In genomic region chr6:27177454-27178000, GRCh38 we compare ENCODE assay signal across 8 cellular contexts.
DNase-seq lines count a peak whose midpoint lies in the region; ATAC-seq and TF ChIP-seq lines count a peak whose summit lies in the region.

No MANE protein-coding gene starts in this region.

- H3K9me3 Mint-ChIP-seq in activated T-helper 2 cell treated with anti-CD3 and anti-CD28 coated beads, Interferon-gamma antibody, Interleukin-2, Interleukin-4, amounts not matched to agents 10 μg/mL and 5 μg/mL and 100 μg/mL, durations not matched to agents 14 hours and 24 hours and 36 hours = no peaks in the 10 kb centered on the region
- H3K9me3 Mint-ChIP-seq in nephron = peaks cover 4% of the 10 kb centered on the region

- no peaks in the 10 kb centered on the region for H3K36me3 Mint-ChIP-seq in activated T-helper 2 cell treated with anti-CD3 and anti-CD28 coated beads, Interferon-gamma antibody, Interleukin-2, Interleukin-4, amounts not matched to agents 10 μg/mL and 5 μg/mL and 100 μg/mL, durations not matched to agents 14 hours and 24 hours and 36 hours (ENCODE audit: low read depth)
- H3K36me3 Mint-ChIP-seq in nephron (ENCODE audit: low read depth) = no peaks in the 10 kb centered on the region

- peak; percentile 80 for DNase-seq in DMS 273 treated with DMSO at 0.1 percent for 48 hours (lab: John Stamatoyannopoulos, UW)
- DNase-seq in Panc1 (ENCODE audit: low read depth, low spot score) = peak; percentile 78
- peak; percentile 65 for DNase-seq in activated T-helper 2 cell treated with anti-CD3 and anti-CD28 coated beads, Interferon-gamma antibody, Interleukin-2, Interleukin-4, amounts not matched to agents 10 μg/mL and 5 μg/mL and 100 μg/mL, durations not matched to agents 14 hours and 24 hours and 36 hours (ENCODE audit: low spot score)
- DNase-seq in fibroblast of pulmonary artery (ENCODE audit: low read depth) = peak; percentile 86

- in situ Hi-C loops in Panc1 (cut with HindIII; ENCODE audit: low pct_unique_long_range_greater_than_20kb, low sequenced_read_pairs) = no loop called here

- H3K27ac ChIP-seq in HUES48 (ENCODE audit: low read depth, low read length) (peak overlapping the region; percentile 71), Panc1 (ENCODE audit: low read length) (peak overlapping the region; percentile 87), stomach smooth muscle (ENCODE audit: low read length) (peak overlapping the region; percentile 66)

- H3K4me1 Mint-ChIP-seq in activated T-helper 2 cell treated with anti-CD3 and anti-CD28 coated beads, Interferon-gamma antibody, Interleukin-2, Interleukin-4, amounts not matched to agents 10 μg/mL and 5 μg/mL and 100 μg/mL, durations not matched to agents 14 hours and 24 hours and 36 hours (ENCODE audit: low read depth) = peaks cover 11% of the 10 kb centered on the region
- H3K4me1 Mint-ChIP-seq in nephron = peaks cover 9% of the 10 kb centered on the region

- CTCF ChIA-PET in Panc1 (lab: Charles Lee) = interaction anchor here (0.6 to 2.0 kb wide), 5 partner anchors 46 to 575 kb away, joined by 3 to 12 read pairs (median 5); no protein-coding TSS in a partner anchor

- H3K9ac ChIP-seq in HUES48 (ENCODE audit: low read depth, low read length) (peak overlapping the region; percentile 94), stomach smooth muscle (ENCODE audit: low read length in 2 of 2) (peak overlapping the region; percentile 90 to 91)

- H3K4me3 ChIP-seq in HUES48 (ENCODE audit: low read depth, low read length) (peak overlapping the region; percentile 79), Panc1 (ENCODE audit: low read depth in 2 of 2, low read length in 2 of 2) (peak overlapping the region; percentile 92 to 100), fibroblast of pulmonary artery (replicated peaks; ENCODE audit: low read depth, low read length) (peak overlapping the region; percentile 99), stomach smooth muscle (ENCODE audit: low read length in 2 of 2) (peak overlapping the region; percentile 100)

- ATAC-seq in GM21390 (IDR thresholded peaks at IDR 0.05; ENCODE audit: unreplicated experiment) (peak; percentile 70), Panc1 (peak; percentile 85)

- no peaks in the 10 kb centered on the region for H3K27me3 ChIP-seq in HUES48 (ENCODE audit: control insufficient read depth, insufficient read depth, low read length)
- H3K27me3 ChIP-seq in Panc1 (ENCODE audit: control insufficient read depth, insufficient read depth, low read length) = no peaks in the 10 kb centered on the region
- H3K27me3 ChIP-seq in stomach smooth muscle (ENCODE audit: control insufficient read depth in 1 of 2, insufficient read depth in 2 of 2, low read length in 2 of 2) = peaks cover 0 to 7% of the 10 kb centered on the region in 2 donors

- TF ChIP-seq CTCF in Panc1 (IDR thresholded peaks at IDR 0.05) (peak; percentile 81), fibroblast of pulmonary artery (IDR thresholded peaks at IDR 0.05; ENCODE audit: low read length, missing control alignments) (peak; percentile 50), nephron (IDR thresholded peaks at IDR 0.05; ENCODE audit: unreplicated experiment in 3 of 3) (peak; percentile 43 to 54 (median 49))

- BruUV-seq in Panc1 (replicated peaks; lab: Mats Ljungman, UMichigan) = no TSS peak

- POLR2A ChIA-PET in Panc1 (lab: Charles Lee) = interaction anchor here (0.6 to 1.3 kb wide), 4 partner anchors 31 to 960 kb away, joined by 3 to 4 read pairs (median 3); a partner anchor contains a TSS

- H3K27ac Mint-ChIP-seq in activated T-helper 2 cell treated with anti-CD3 and anti-CD28 coated beads, Interferon-gamma antibody, Interleukin-2, Interleukin-4, amounts not matched to agents 10 μg/mL and 5 μg/mL and 100 μg/mL, durations not matched to agents 14 hours and 24 hours and 36 hours = peak overlapping the region; percentile 87
- peak overlapping the region; percentile 93 to 98 (median 96) for H3K27ac Mint-ChIP-seq in nephron

- H3K9me3 ChIP-seq in HUES48 (ENCODE audit: control insufficient read depth, insufficient read depth, low read length) (no peaks in the 10 kb centered on the region), Panc1 (ENCODE audit: control insufficient read depth, insufficient read depth, low read depth, low read length) (no peaks in the 10 kb centered on the region), stomach smooth muscle (ENCODE audit: control insufficient read depth in 2 of 2, low read length in 2 of 2) (no peaks in the 10 kb centered on the region)

- no peaks in the 10 kb centered on the region for H3K36me3 ChIP-seq in HUES48 (ENCODE audit: control insufficient read depth, insufficient read depth, low read length)
- H3K36me3 ChIP-seq in Panc1 (ENCODE audit: control insufficient read depth, insufficient read depth, low read length) = no peaks in the 10 kb centered on the region
- H3K36me3 ChIP-seq in stomach smooth muscle (ENCODE audit: control insufficient read depth in 2 of 2, insufficient read depth in 2 of 2, low read length in 2 of 2) = no peaks in the 10 kb centered on the region

- intact Hi-C loops in Panc1 (cut with micrococcal nuclease; ENCODE audit: unreplicated experiment) = loop anchor here (10.0 kb wide), 1 partner anchor 297 kb away; the partner anchor contains the start of gene ZNF184
- intact Hi-C loops in activated T-helper 2 cell treated with anti-CD3 and anti-CD28 coated beads, Interferon-gamma antibody, Interleukin-2, Interleukin-4, amounts not matched to agents 10 μg/mL and 5 μg/mL and 100 μg/mL, durations not matched to agents 14 hours and 24 hours and 36 hours (cut with micrococcal nuclease) = loop anchor here (1.0 to 5.0 kb wide), 6 partner anchors 15 to 715 kb away; partner anchors contain the start of gene ZNF184

- H3K4me1 ChIP-seq in HUES48 (ENCODE audit: control insufficient read depth, insufficient read depth, low read length) = no peaks in the 10 kb centered on the region
- H3K4me1 ChIP-seq in Panc1 (ENCODE audit: control insufficient read depth, insufficient read depth, low read length) = no peaks in the 10 kb centered on the region
- peaks cover 8% of the 10 kb centered on the region for H3K4me1 ChIP-seq in stomach smooth muscle (ENCODE audit: control insufficient read depth, insufficient read depth, low read length)

- H3K27me3 Mint-ChIP-seq in activated T-helper 2 cell treated with anti-CD3 and anti-CD28 coated beads, Interferon-gamma antibody, Interleukin-2, Interleukin-4, amounts not matched to agents 10 μg/mL and 5 μg/mL and 100 μg/mL, durations not matched to agents 14 hours and 24 hours and 36 hours (ENCODE audit: low read depth) = peaks cover 35% of the 10 kb centered on the region
- H3K27me3 Mint-ChIP-seq in nephron (ENCODE audit: low read depth) = peaks cover 7% of the 10 kb centered on the region

- H3K4me3 Mint-ChIP-seq in activated T-helper 2 cell treated with anti-CD3 and anti-CD28 coated beads, Interferon-gamma antibody, Interleukin-2, Interleukin-4, amounts not matched to agents 10 μg/mL and 5 μg/mL and 100 μg/mL, durations not matched to agents 14 hours and 24 hours and 36 hours (ENCODE audit: low read depth) = peak overlapping the region; percentile 90
- H3K4me3 Mint-ChIP-seq in nephron = peak overlapping the region; percentile 96 to 99 (median 97)

Comparison
In these comparisons a context has a peak if more than half of its experiments do, and no peak if none do; other contexts are left out.
1. Peak in every context shown above with its lines: DNase-seq, ATAC-seq, H3K4me3 ChIP-seq and H3K27ac ChIP-seq.